ENCODE assay signal across 17 cellular contexts in genomic region chr9:18673179-18673578, GRCh38.
"Had no signal": no experiment of that assay in that cellular context is flagged by ENCODE, and none has a peak within 500 bp of the region (broad histone marks: within the 10 kb centered on the region; RNA-seq: fewer than 3 reads in every experiment).

No MANE protein-coding gene starts in this region.

- FAIRE-seq: frontal cortex had no signal

- H3K9me3 Mint-ChIP-seq: activated T-cell treated with anti-CD3 and anti-CD28 coated beads, Interleukin-2, amount 50 U/mL, for 4 hours; nephron progenitor cell had no signal

- H3K27ac ChIP-seq: brain microvascular endothelial cell, heart left ventricle, left lung, ovary, tibial nerve, vagina had no signal

- DNase-seq: activated CD4-positive, alpha-beta T cell treated with anti-CD3 and anti-CD28 coated beads for 1 hour; activated CD4-positive, alpha-beta T cell treated with anti-CD3 and anti-CD28 coated beads, Interleukin-2, amount 50 U/mL, for 48 hours; activated gamma-delta T cell; activated T-cell treated with anti-CD3 and anti-CD28 coated beads, Interleukin-2, amount 50 U/mL, for 4 hours; amygdala; brain microvascular endothelial cell; heart left ventricle; islet precursor cell; left lung; mesendoderm; nephron progenitor cell; ovary; T1000 had no signal

- H3K27ac Mint-ChIP-seq: activated naive CD8-positive, alpha-beta T cell; nephron progenitor cell had no signal

- ATAC-seq: activated T-cell treated with anti-CD3 and anti-CD28 coated beads, Interleukin-2, amount 50 U/mL, for 4 hours; heart left ventricle; left lung had no signal

- H3K4me3 Mint-ChIP-seq: activated naive CD8-positive, alpha-beta T cell; activated T-cell treated with anti-CD3 and anti-CD28 coated beads, Interleukin-2, amount 50 U/mL, for 4 hours; nephron progenitor cell had no signal

- H3K36me3 Mint-ChIP-seq: activated naive CD8-positive, alpha-beta T cell had no signal
